In genomic region chr2:232979871-232980461, GRCh38 we compare ENCODE assay signal across 1 cellular context.
TF ChIP-seq lines count a peak whose summit lies in the region.

No MANE protein-coding gene starts in this region.

TF ChIP-seq in GM12878, 131 proteins besides CTCF, POLR2A, EP300 and RAD21 (continued from another document):
- no peak for TF ChIP-seq SREBF2 (IDR thresholded peaks at IDR 0.05; ENCODE audit: low read length)
- TF ChIP-seq SPI1 (IDR thresholded peaks at IDR 0.05; ENCODE audit: borderline replicate concordance, insufficient read depth, low read depth, low read length), result no peak
- TF ChIP-seq MAX (IDR thresholded peaks at IDR 0.05; ENCODE audit: low read depth, low read length), result no peak
- no peak for TF ChIP-seq SMAD1 (IDR thresholded peaks at IDR 0.05; ENCODE audit: low read depth, partially characterized antibody)
- TF ChIP-seq BCL3 (IDR thresholded peaks at IDR 0.05; ENCODE audit: borderline replicate concordance, insufficient read depth, low read depth, low read length, poor library complexity, severe bottlenecking), result no peak
- TF ChIP-seq ZBED1 (IDR thresholded peaks at IDR 0.05; ENCODE audit: borderline replicate concordance), result no peak
- TF ChIP-seq RFX5 (IDR thresholded peaks at IDR 0.05; ENCODE audit: low read depth, low read length), result no peak
- TF ChIP-seq FOXK2 (IDR thresholded peaks at IDR 0.05), result no peak
- no peak for TF ChIP-seq MXI1 (IDR thresholded peaks at IDR 0.05; ENCODE audit: low read depth, low read length)
- no peak for TF ChIP-seq STAT1 (conservative IDR thresholded peaks at IDR 0.05)
- TF ChIP-seq BCL11A (IDR thresholded peaks at IDR 0.05; ENCODE audit: low read depth, low read length), result no peak
- TF ChIP-seq DPF2 (IDR thresholded peaks at IDR 0.05), result no peak
- TF ChIP-seq CBX5 (IDR thresholded peaks at IDR 0.05; ENCODE audit: low read depth), result no peak
- TF ChIP-seq E4F1 (IDR thresholded peaks at IDR 0.05; ENCODE audit: borderline replicate concordance, partially characterized antibody), result no peak
- no peak for TF ChIP-seq NRF1 (conservative IDR thresholded peaks at IDR 0.05; ENCODE audit: low read depth, low read length)
